ENCODE assay signal across 17 cellular contexts in the genomic region with DNA sequence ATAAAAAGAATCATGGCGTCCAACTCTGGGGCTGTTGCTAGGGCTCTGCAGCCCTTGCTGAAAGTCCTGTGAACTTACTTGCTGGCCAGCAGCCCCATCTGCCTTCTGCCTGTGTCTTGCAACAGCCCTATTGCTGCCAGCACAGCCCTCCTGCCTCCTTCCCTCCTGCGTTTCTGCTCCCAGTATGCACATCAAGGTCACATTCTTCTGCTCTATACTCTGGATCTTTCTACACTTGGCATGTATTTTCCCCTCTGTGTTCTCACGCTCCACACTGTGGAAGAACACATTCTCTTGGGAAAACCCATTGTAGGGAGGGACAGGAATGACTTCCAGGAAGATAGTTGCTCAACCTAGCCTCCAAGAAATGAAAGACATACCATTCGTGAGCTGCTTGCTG.
DNase-seq lines count a peak whose midpoint lies in the region; ATAC-seq and TF ChIP-seq lines count a peak whose summit lies in the region.
"Had no signal": no experiment of that assay in that cellular context is flagged by ENCODE, and none has a peak within 500 bp of the region (broad histone marks: within the 10 kb centered on the region; RNA-seq: fewer than 3 reads in every experiment).

No MANE protein-coding gene starts in this region.

- H3K27me3 Mint-ChIP-seq in immature natural killer cell (ENCODE audit: low read depth in 3 of 3), result no peaks in the 10 kb centered on the region
- H3K27me3 Mint-ChIP-seq: activated B cell treated with CpG ODN at 0.5 μM for 24 hours, B cell had no signal

- H3K4me1 ChIP-seq in cardiac muscle cell (ENCODE audit: low read depth), result no peaks in the 10 kb centered on the region

- no peaks in the 10 kb centered on the region for H3K9me3 ChIP-seq in cardiac muscle cell (ENCODE audit: low read depth)
- H3K9me3 ChIP-seq: upper lobe of left lung had no signal

- ATAC-seq in GM19328 (IDR thresholded peaks at IDR 0.05; ENCODE audit: unreplicated experiment) (no peak), GM19397 (IDR thresholded peaks at IDR 0.05; ENCODE audit: unreplicated experiment) (no peak)
- ATAC-seq: activated naive CD4-positive, alpha-beta T cell treated with anti-CD3 and anti-CD28 coated beads, Interleukin-2, amount 50 U/mL, for 72 hours; GM12878; left colon had no signal

- no peaks in the 10 kb centered on the region for H3K9me3 Mint-ChIP-seq in immature natural killer cell
- H3K9me3 Mint-ChIP-seq: nephron progenitor cell had no signal

- intact Hi-C loops in posterior vena cava (cut with DNase I), result no loop called here

- DNase-seq in AG10803 (ENCODE audit: low read depth), result peak; percentile 99
- DNase-seq in amniotic epithelial cell (ENCODE audit: low read depth), result peak; percentile 94
- peak in 1 of 2 donors; percentile 95 for DNase-seq in cardiac muscle cell (ENCODE audit: low read depth in 1 of 2, low spot score in 1 of 2)
- peak; percentile 84 for DNase-seq in posterior vena cava (ENCODE audit: low spot score)
- no peak for DNase-seq in superior temporal gyrus (ENCODE audit: extremely low spot score)
- no peak for DNase-seq in immature natural killer cell
- DNase-seq: activated B cell treated with CpG ODN at 0.5 μM for 24 hours, dermis blood vessel endothelial cell, DMS79, left colon, nephron progenitor cell, upper lobe of left lung had no signal

- no peaks in the 10 kb centered on the region for H3K36me3 ChIP-seq in cardiac muscle cell
- H3K36me3 ChIP-seq: upper lobe of left lung had no signal

- no peak overlapping the region for H3K27ac Mint-ChIP-seq in immature natural killer cell
- H3K27ac Mint-ChIP-seq: activated B cell treated with CpG ODN at 0.5 μM for 24 hours; activated naive CD4-positive, alpha-beta T cell treated with anti-CD3 and anti-CD28 coated beads, Interleukin-2, amount 50 U/mL, for 72 hours; B cell had no signal

- H3K27me3 ChIP-seq in cardiac muscle cell, result no peaks in the 10 kb centered on the region
- H3K27me3 ChIP-seq: upper lobe of left lung had no signal

- peak; percentile 27; the same call in 1 of the 2 replicates for TF ChIP-seq CTCF in AG10803 (conservative IDR thresholded peaks at IDR 0.05; ENCODE audit: low read length)
- peak; percentile 18 for TF ChIP-seq CTCF in cardiac muscle cell (IDR thresholded peaks at IDR 0.05; ENCODE audit: low read depth, low read length)

- H3K4me1 Mint-ChIP-seq in immature natural killer cell, result peaks cover 17 to 27% of the 10 kb centered on the region in 2 donors

- H3K4me3 Mint-ChIP-seq in immature natural killer cell, result no peak overlapping the region
- H3K4me3 Mint-ChIP-seq: activated B cell treated with CpG ODN at 0.5 μM for 24 hours, B cell, nephron progenitor cell had no signal

- no peak overlapping the region for H3K27ac ChIP-seq in cardiac muscle cell
- H3K27ac ChIP-seq: upper lobe of left lung had no signal

- H3K4me3 ChIP-seq in AG10803 (ENCODE audit: low read length) (no peak overlapping the region), cardiac muscle cell (no peak overlapping the region)
- H3K4me3 ChIP-seq: GM12878, upper lobe of left lung had no signal

- no peaks in the 10 kb centered on the region for H3K36me3 Mint-ChIP-seq in immature natural killer cell
- H3K36me3 Mint-ChIP-seq: activated naive CD4-positive, alpha-beta T cell treated with anti-CD3 and anti-CD28 coated beads, Interleukin-2, amount 50 U/mL, for 72 hours had no signal

Comparison
In these comparisons a context has a peak if more than half of its experiments do, and no peak if none do; other contexts are left out.
1. DNase-seq: peak in AG10803 (single experiment), amniotic epithelial cell (single experiment) and posterior vena cava (single experiment); none in superior temporal gyrus (single experiment) and immature natural killer cell (0 of 3).